In the genomic region with DNA sequence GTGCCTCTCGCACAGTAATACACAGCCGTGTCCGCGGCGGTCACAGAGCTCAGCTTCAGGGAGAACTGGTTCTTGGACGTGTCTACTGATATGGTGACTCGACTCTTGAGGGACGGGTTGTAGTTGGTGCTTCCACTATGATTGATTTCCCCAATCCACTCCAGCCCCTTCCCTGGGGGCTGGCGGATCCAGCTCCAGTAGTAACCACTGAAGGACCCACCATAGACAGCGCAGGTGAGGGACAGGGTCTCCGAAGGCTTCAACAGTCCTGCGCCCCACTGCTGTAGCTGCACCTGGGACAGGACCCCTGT, we compare ENCODE assay signal across 8 cellular contexts.
DNase-seq lines count a peak whose midpoint lies in the region; ATAC-seq and TF ChIP-seq lines count a peak whose summit lies in the region.
"Not testable (repeated sequence)": the region's sequence is repeated elsewhere in the genome, so short reads cannot be mapped to it uniquely, and the experiment has no call there.

No MANE protein-coding gene starts in this region.

- H3K9me3 Mint-ChIP-seq in Caco-2 (ENCODE audit: unreplicated experiment); activated CD4-positive, alpha-beta memory T cell treated with anti-CD3 and anti-CD28 coated beads for 36 hours; activated T-helper 2 cell treated with anti-CD3 and anti-CD28 coated beads, Interferon-gamma antibody, Interleukin-2, Interleukin-4, amounts not matched to agents 10 μg/mL and 5 μg/mL and 100 μg/mL, durations not matched to agents 14 hours and 24 hours and 36 hours; effector memory CD8-positive, alpha-beta T cell; natural killer cell treated with Interleukin-12 subunit alpha and Interleukin-12 subunit beta and Interleukin-15 and Interleukin-18, amount 100 ng/mL, for 72 hours: not testable (repeated sequence)

- not testable (repeated sequence) for H3K9me3 ChIP-seq in A673 (ENCODE audit: low read depth, low read length, poor library complexity, severe bottlenecking); Caco-2; KOPT-K1 (ENCODE audit: insufficient read depth, low read length, poor library complexity, severe bottlenecking)

- ATAC-seq in effector memory CD8-positive, alpha-beta T cell (replicated peaks); natural killer cell treated with Interleukin-12 subunit alpha and Interleukin-12 subunit beta and Interleukin-15 and Interleukin-18, amount 100 ng/mL, for 72 hours: not testable (repeated sequence)

- not testable (repeated sequence) for H3K36me3 ChIP-seq in A673 (ENCODE audit: insufficient read depth, low read length, poor library complexity, severe bottlenecking); Caco-2 (ENCODE audit: control insufficient read depth, insufficient read depth, low read length)
- peaks cover 60% of the 10 kb centered on the region for H3K36me3 ChIP-seq in KOPT-K1 (ENCODE audit: insufficient read depth, low read length)

- H3K4me3 Mint-ChIP-seq in Caco-2 (ENCODE audit: unreplicated experiment) = not testable (repeated sequence)
- H3K4me3 Mint-ChIP-seq in activated CD4-positive, alpha-beta memory T cell treated with anti-CD3 and anti-CD28 coated beads for 36 hours = peak overlapping the region; percentile 56
- peak overlapping the region; percentile 60 for H3K4me3 Mint-ChIP-seq in activated T-helper 2 cell treated with anti-CD3 and anti-CD28 coated beads, Interferon-gamma antibody, Interleukin-2, Interleukin-4, amounts not matched to agents 10 μg/mL and 5 μg/mL and 100 μg/mL, durations not matched to agents 14 hours and 24 hours and 36 hours (ENCODE audit: low read depth)
- peak overlapping the region; percentile 48 to 62 for H3K4me3 Mint-ChIP-seq in effector memory CD8-positive, alpha-beta T cell
- peak overlapping the region; percentile 75 for H3K4me3 Mint-ChIP-seq in natural killer cell treated with Interleukin-12 subunit alpha and Interleukin-12 subunit beta and Interleukin-15 and Interleukin-18, amount 100 ng/mL, for 72 hours

- CTCF ChIA-PET in A673 (lab: Charles Lee) = interaction anchor here (0.6 kb wide), 1 partner anchor 463 kb away, joined by 3 read pairs; no protein-coding TSS in a partner anchor
- CTCF ChIA-PET in Caco-2 (lab: Charles Lee) = interaction anchor here (0.6 to 1.6 kb wide), 6 partner anchors 44 to 140 kb away, joined by 3 to 4 read pairs (median 3); no protein-coding TSS in a partner anchor
- CTCF ChIA-PET in RWPE1 (lab: Yijun Ruan, JAX) = interaction anchor here (0.6 to 1.2 kb wide), 3 partner anchors 93 to 429 kb away, joined by 4 to 7 read pairs (median 4); no protein-coding TSS in a partner anchor
- CTCF ChIA-PET in activated CD4-positive, alpha-beta memory T cell treated with anti-CD3 and anti-CD28 coated beads for 36 hours (lab: Charles Lee) = interaction anchor here (0.6 to 10.9 kb wide), 22 partner anchors 10 to 145 kb away, joined by 3 to 220 read pairs (median 4); no protein-coding TSS in a partner anchor

- not testable (repeated sequence) for H3K27ac ChIP-seq in A673 (ENCODE audit: low read depth, low read length, poor library complexity, severe bottlenecking); RWPE1
- H3K27ac ChIP-seq in KOPT-K1 (ENCODE audit: low read depth, low read length, poor library complexity, severe bottlenecking) = peak overlapping the region; percentile 71

- BruUV-seq in A673 (replicated peaks; lab: Mats Ljungman, UMichigan); Caco-2 (replicated peaks; lab: Mats Ljungman, UMichigan): not testable (repeated sequence)

- not testable (repeated sequence) for H3K4me1 Mint-ChIP-seq in Caco-2 (ENCODE audit: low read depth, unreplicated experiment)
- H3K4me1 Mint-ChIP-seq in activated CD4-positive, alpha-beta memory T cell treated with anti-CD3 and anti-CD28 coated beads for 36 hours (ENCODE audit: low read depth) = peaks cover 21% of the 10 kb centered on the region
- peaks cover 17% of the 10 kb centered on the region for H3K4me1 Mint-ChIP-seq in activated T-helper 2 cell treated with anti-CD3 and anti-CD28 coated beads, Interferon-gamma antibody, Interleukin-2, Interleukin-4, amounts not matched to agents 10 μg/mL and 5 μg/mL and 100 μg/mL, durations not matched to agents 14 hours and 24 hours and 36 hours (ENCODE audit: low read depth)
- peaks cover 14 to 16% of the 10 kb centered on the region in 2 donors for H3K4me1 Mint-ChIP-seq in effector memory CD8-positive, alpha-beta T cell (ENCODE audit: low read depth in 2 of 2)
- peaks cover 27 to 35% of the 10 kb centered on the region in 2 donors for H3K4me1 Mint-ChIP-seq in natural killer cell treated with Interleukin-12 subunit alpha and Interleukin-12 subunit beta and Interleukin-15 and Interleukin-18, amount 100 ng/mL, for 72 hours (ENCODE audit: low read depth in 2 of 2)

- not testable (repeated sequence) for DNase-seq in A673 (ENCODE audit: low spot score); Caco-2; RWPE1 (ENCODE audit: low spot score); activated CD4-positive, alpha-beta memory T cell treated with anti-CD3 and anti-CD28 coated beads for 36 hours; activated T-helper 2 cell treated with anti-CD3 and anti-CD28 coated beads, Interferon-gamma antibody, Interleukin-2, Interleukin-4, amounts not matched to agents 10 μg/mL and 5 μg/mL and 100 μg/mL, durations not matched to agents 14 hours and 24 hours and 36 hours (ENCODE audit: low spot score); effector memory CD8-positive, alpha-beta T cell; natural killer cell treated with Interleukin-12 subunit alpha and Interleukin-12 subunit beta and Interleukin-15 and Interleukin-18, amount 100 ng/mL, for 72 hours (ENCODE audit: low spot score)

- not testable (repeated sequence) for H3K36me3 Mint-ChIP-seq in Caco-2 (ENCODE audit: insufficient read depth, unreplicated experiment); activated CD4-positive, alpha-beta memory T cell treated with anti-CD3 and anti-CD28 coated beads for 36 hours; activated T-helper 2 cell treated with anti-CD3 and anti-CD28 coated beads, Interferon-gamma antibody, Interleukin-2, Interleukin-4, amounts not matched to agents 10 μg/mL and 5 μg/mL and 100 μg/mL, durations not matched to agents 14 hours and 24 hours and 36 hours (ENCODE audit: low read depth); effector memory CD8-positive, alpha-beta T cell (ENCODE audit: insufficient read depth); natural killer cell treated with Interleukin-12 subunit alpha and Interleukin-12 subunit beta and Interleukin-15 and Interleukin-18, amount 100 ng/mL, for 72 hours

- intact Hi-C loops in A673 (cut with micrococcal nuclease; ENCODE audit: unreplicated experiment); Caco-2 (cut with micrococcal nuclease; ENCODE audit: unreplicated experiment): not testable (repeated sequence)
- intact Hi-C loops in activated CD4-positive, alpha-beta memory T cell treated with anti-CD3 and anti-CD28 coated beads for 36 hours (cut with micrococcal nuclease) = loop anchor here (1.0 to 10.0 kb wide), 3 partner anchors 44 to 369 kb away; no protein-coding TSS in a partner anchor
- intact Hi-C loops in activated T-helper 2 cell treated with anti-CD3 and anti-CD28 coated beads, Interferon-gamma antibody, Interleukin-2, Interleukin-4, amounts not matched to agents 10 μg/mL and 5 μg/mL and 100 μg/mL, durations not matched to agents 14 hours and 24 hours and 36 hours (cut with micrococcal nuclease) = loop anchor here (2.0 kb wide), 1 partner anchor 21 kb away; no protein-coding TSS in a partner anchor

- POLR2A ChIA-PET in A673 (lab: Charles Lee; ENCODE audit: low non-redundant PET); Caco-2 (lab: Charles Lee); RWPE1 (lab: Yijun Ruan, JAX; ENCODE audit: low non-redundant PET): not testable (repeated sequence)
- POLR2A ChIA-PET in activated CD4-positive, alpha-beta memory T cell treated with anti-CD3 and anti-CD28 coated beads for 36 hours (lab: Charles Lee) = interaction anchor here (1.2 kb wide), 1 partner anchor 133 kb away, joined by 3 read pairs; no protein-coding TSS in a partner anchor

- H3K27ac Mint-ChIP-seq in Caco-2 (ENCODE audit: unreplicated experiment); activated CD4-positive, alpha-beta memory T cell treated with anti-CD3 and anti-CD28 coated beads for 36 hours; activated T-helper 2 cell treated with anti-CD3 and anti-CD28 coated beads, Interferon-gamma antibody, Interleukin-2, Interleukin-4, amounts not matched to agents 10 μg/mL and 5 μg/mL and 100 μg/mL, durations not matched to agents 14 hours and 24 hours and 36 hours: not testable (repeated sequence)
- peak overlapping the region in 1 of 2 donors; percentile 18 for H3K27ac Mint-ChIP-seq in effector memory CD8-positive, alpha-beta T cell
- H3K27ac Mint-ChIP-seq in natural killer cell treated with Interleukin-12 subunit alpha and Interleukin-12 subunit beta and Interleukin-15 and Interleukin-18, amount 100 ng/mL, for 72 hours = peak overlapping the region; percentile 67 to 72

- H3K27me3 Mint-ChIP-seq in Caco-2 (ENCODE audit: insufficient read depth, unreplicated experiment) = peaks cover 19% of the 10 kb centered on the region
- H3K27me3 Mint-ChIP-seq in activated CD4-positive, alpha-beta memory T cell treated with anti-CD3 and anti-CD28 coated beads for 36 hours = peaks cover 12% of the 10 kb centered on the region
- H3K27me3 Mint-ChIP-seq in activated T-helper 2 cell treated with anti-CD3 and anti-CD28 coated beads, Interferon-gamma antibody, Interleukin-2, Interleukin-4, amounts not matched to agents 10 μg/mL and 5 μg/mL and 100 μg/mL, durations not matched to agents 14 hours and 24 hours and 36 hours (ENCODE audit: low read depth) = peaks cover 28% of the 10 kb centered on the region
- peaks cover 23 to 29% of the 10 kb centered on the region in 2 donors for H3K27me3 Mint-ChIP-seq in effector memory CD8-positive, alpha-beta T cell
- peaks cover 27 to 52% of the 10 kb centered on the region in 2 donors for H3K27me3 Mint-ChIP-seq in natural killer cell treated with Interleukin-12 subunit alpha and Interleukin-12 subunit beta and Interleukin-15 and Interleukin-18, amount 100 ng/mL, for 72 hours

- H3K4me1 ChIP-seq in A673 (ENCODE audit: insufficient read depth, low read length, poor library complexity, severe bottlenecking); Caco-2: not testable (repeated sequence)

- H3K27me3 ChIP-seq in A673 (replicated peaks; ENCODE audit: insufficient read depth, low read depth, low read length, poor library complexity) = peaks cover 76% of the 10 kb centered on the region
- not testable (repeated sequence) for H3K27me3 ChIP-seq in Caco-2 (replicated peaks; ENCODE audit: control insufficient read depth, insufficient read depth, low read length)

- TF ChIP-seq CTCF in A673 (conservative IDR thresholded peaks at IDR 0.05; ENCODE audit: low read depth, low read length) (peak; percentile 49), RWPE1 (conservative IDR thresholded peaks at IDR 0.05; ENCODE audit: low read depth) (peak; percentile 47)
- not testable (repeated sequence) for TF ChIP-seq CTCF in Caco-2 (IDR thresholded peaks at IDR 0.05; ENCODE audit: insufficient read depth in 1 of 2, low read depth in 1 of 2, low read length in 1 of 2, severe bottlenecking in 1 of 2, unreplicated experiment in 1 of 2)

- not testable (repeated sequence) for H3K4me3 ChIP-seq in A673 (ENCODE audit: low read depth, low read length, poor library complexity, severe bottlenecking)
- peak overlapping the region; percentile 12; the same call in 1 of the 2 replicates for H3K4me3 ChIP-seq in Caco-2 (ENCODE audit: low read depth, low read length)
